In the genomic region with DNA sequence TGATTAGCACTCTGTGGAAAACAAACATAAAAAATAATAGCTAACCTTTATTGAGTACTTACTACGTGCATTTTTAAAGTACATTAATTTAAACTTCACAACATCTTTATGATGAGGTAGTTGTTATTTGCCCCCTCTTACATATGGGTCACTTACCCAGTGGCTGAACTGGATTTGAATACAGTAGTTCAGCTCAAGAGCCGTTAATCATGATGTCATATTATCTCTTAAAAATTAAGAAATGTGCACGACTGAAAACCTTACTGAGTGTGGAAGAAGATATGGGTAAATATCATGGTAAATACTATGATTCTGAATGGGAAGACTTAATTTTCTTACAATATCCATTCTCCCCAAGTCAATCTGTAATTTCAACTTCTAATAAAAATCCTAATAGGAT, we compare ENCODE assay signal across 1 cellular context.
A peak's percentile ranks its signal among the peaks of the same experiment; 100 is the strongest.
TF ChIP-seq lines count a peak whose summit lies in the region.

No MANE protein-coding gene starts in this region.

TF ChIP-seq in HepG2, 621 proteins besides CTCF, POLR2A, EP300 and RAD21:
- TF ChIP-seq TBX3 (IDR thresholded peaks at IDR 0.05; ENCODE audit: borderline replicate concordance) (no peak), MXI1 (IDR thresholded peaks at IDR 0.05; ENCODE audit: borderline replicate concordance, low read depth, low read length) (no peak), ZNF674 (CRISPR knock-in tag; IDR thresholded peaks at IDR 0.05; ENCODE audit: low read depth) (no peak), ATF7 (IDR thresholded peaks at IDR 0.05) (peak; percentile 59), ATF7 (CRISPR knock-in tag; IDR thresholded peaks at IDR 0.05) (no peak), PAX8 (CRISPR knock-in tag; IDR thresholded peaks at IDR 0.05; ENCODE audit: borderline replicate concordance) (no peak), SP2 (CRISPR knock-in tag; IDR thresholded peaks at IDR 0.05) (no peak), RBAK (CRISPR knock-in tag; IDR thresholded peaks at IDR 0.05) (no peak), U2AF1 (optimal IDR thresholded peaks at IDR 0.05; ENCODE audit: low read depth, low read length) (no peak)
TF ChIP-seq in HepG2: peak in this region for 1.
